ENCODE assay signal across 11 cellular contexts in genomic region chr6:71250050-71250689, GRCh38. TPM values are rescaled to one million over a fixed set of nuclear protein-coding genes. Genes with fewer than 3 reads are reported as not detected.
DNase-seq lines count a peak whose midpoint lies in the region; ATAC-seq and TF ChIP-seq lines count a peak whose summit lies in the region.
"Had no signal": no experiment of that assay in that cellular context is flagged by ENCODE, and none has a peak within 500 bp of the region (broad histone marks: within the 10 kb centered on the region; RNA-seq: fewer than 3 reads in every experiment).

No MANE protein-coding gene starts in this region.

- H3K9me3 Mint-ChIP-seq in activated naive CD4-positive, alpha-beta T cell treated with anti-CD3 and anti-CD28 coated beads, Interleukin-2, amount 50 U/mL, for 72 hours = no peaks in the 10 kb centered on the region
- H3K9me3 Mint-ChIP-seq: activated CD4-positive, alpha-beta memory T cell treated with anti-CD3 and anti-CD28 coated beads, Interleukin-2, amount 10 ng/mL, durations not matched to agents 7 days and 5 days had no signal

- no peak overlapping the region for H3K27ac Mint-ChIP-seq in activated naive CD4-positive, alpha-beta T cell treated with anti-CD3 and anti-CD28 coated beads, Interleukin-2, amount 50 U/mL, for 72 hours
- H3K27ac Mint-ChIP-seq: activated CD4-positive, alpha-beta memory T cell treated with anti-CD3 and anti-CD28 coated beads, Interleukin-2, amount 10 ng/mL, durations not matched to agents 7 days and 5 days had no signal

- no peaks in the 10 kb centered on the region for H3K36me3 Mint-ChIP-seq in activated naive CD4-positive, alpha-beta T cell treated with anti-CD3 and anti-CD28 coated beads, Interleukin-2, amount 50 U/mL, for 72 hours

- H3K4me3 ChIP-seq in gastrocnemius medialis = no peak overlapping the region
- H3K4me3 ChIP-seq: GM12878 had no signal

- intact Hi-C loops in gastrocnemius medialis (cut with DNase I; ENCODE audit: low total_unique reads) = no loop called here

- no peaks in the 10 kb centered on the region for H3K9me3 ChIP-seq in gastrocnemius medialis

- H3K27me3 ChIP-seq in gastrocnemius medialis = no peaks in the 10 kb centered on the region

- ATAC-seq in SK-N-SH treated with all-trans-retinoic acid at 6 μM for 48 hours (peak; percentile 61), gastrocnemius medialis (peak; percentile 66 to 82), HG03280 (IDR thresholded peaks at IDR 0.05; ENCODE audit: unreplicated experiment) (no peak), GM21737 (IDR thresholded peaks at IDR 0.05; ENCODE audit: unreplicated experiment) (no peak), HG02970 (IDR thresholded peaks at IDR 0.05; ENCODE audit: low FRiP score, unreplicated experiment) (no peak)
- no peak for ATAC-seq in activated naive CD4-positive, alpha-beta T cell treated with anti-CD3 and anti-CD28 coated beads, Interleukin-2, amount 50 U/mL, for 72 hours
- ATAC-seq: GM12878 had no signal

- TF ChIP-seq POLR2A in gastrocnemius medialis (IDR thresholded peaks at IDR 0.05) = no peak

- peaks cover 0 to 34% of the 10 kb centered on the region in 2 donors for H3K4me1 ChIP-seq in gastrocnemius medialis

- no peak for TF ChIP-seq CTCF in gastrocnemius medialis (IDR thresholded peaks at IDR 0.05 in 4 of 5, conservative IDR thresholded peaks at IDR 0.05 in 1 of 5)

- peak; percentile 57 for DNase-seq in GF-D8 (lab: John Stamatoyannopoulos, UW)
- peak; percentile 61 for DNase-seq in globus pallidus (ENCODE audit: low spot score)
- DNase-seq in gastrocnemius medialis = no peak
- DNase-seq in activated naive CD4-positive, alpha-beta T cell treated with anti-CD3 and anti-CD28 coated beads, Interleukin-2, amount 50 U/mL, for 72 hours (ENCODE audit: low spot score in 2 of 2) = no peak
- DNase-seq: activated CD4-positive, alpha-beta memory T cell treated with anti-CD3 and anti-CD28 coated beads, Interleukin-2, amount 10 ng/mL, durations not matched to agents 7 days and 5 days; stimulated activated naive CD4-positive, alpha-beta T cell treated with Interleukin-2 at 50 U/mL for 16 hours had no signal

- no peaks in the 10 kb centered on the region for H3K36me3 ChIP-seq in gastrocnemius medialis

- in situ Hi-C loops in gastrocnemius medialis (cut with MboI; ENCODE audit: low sequenced_read_pairs in 4 of 4) = no loop called here

- H3K27ac ChIP-seq in gastrocnemius medialis = peak overlapping the region; percentile 61 to 71 (median 66)

TF ChIP-seq in SK-N-SH treated with all-trans-retinoic acid at 6 μM for 48 hours, 23 proteins besides CTCF, POLR2A, EP300 and RAD21:
- TF ChIP-seq PATZ1 (CRISPR knock-in tag; IDR thresholded peaks at IDR 0.05; ENCODE audit: borderline replicate concordance) (peak; percentile 26; the same call in 1 of the 2 replicates), ISL1 (CRISPR knock-in tag; IDR thresholded peaks at IDR 0.05) (peak; percentile 82), ZNF565 (CRISPR knock-in tag; conservative IDR thresholded peaks at IDR 0.05; ENCODE audit: low read depth) (no peak)

RNA-seq across cellular contexts. Expression of gene OGFRL1, which starts 38.4 kb away (rescaled TPM):
- 10 to 100 TPM in 1 of 4 donors, 1 to 10 TPM in 3; 4.6 to 18.0 (median 6.8) TPM for total RNA-seq in gastrocnemius medialis
- total RNA-seq in activated naive CD4-positive, alpha-beta T cell treated with anti-CD3 and anti-CD28 coated beads, Interleukin-2, amount 50 U/mL, for 72 hours = 1 to 10 TPM; 1.3 to 4.2 TPM

Comparison
In these comparisons a context has a peak if more than half of its experiments do, and no peak if none do; other contexts are left out.
1. DNase-seq: peak in GF-D8 (single experiment) and globus pallidus (single experiment); none in gastrocnemius medialis (0 of 2) and activated naive CD4-positive, alpha-beta T cell treated with anti-CD3 and anti-CD28 coated beads, Interleukin-2, amount 50 U/mL, for 72 hours (0 of 2).
2. ATAC-seq: peak in SK-N-SH treated with all-trans-retinoic acid at 6 μM for 48 hours (single experiment) and gastrocnemius medialis (2 of 2); none in HG03280 (single experiment), activated naive CD4-positive, alpha-beta T cell treated with anti-CD3 and anti-CD28 coated beads, Interleukin-2, amount 50 U/mL, for 72 hours (0 of 2), GM21737 (single experiment) and HG02970 (single experiment).